16 cellular contexts compared by ENCODE assay signal in genomic region chr10:94286898-94287297, GRCh38.
"Had no signal": no experiment of that assay in that cellular context is flagged by ENCODE, and none has a peak within 500 bp of the region (broad histone marks: within the 10 kb centered on the region; RNA-seq: fewer than 3 reads in every experiment).

No MANE protein-coding gene starts in this region.

- DNase-seq: activated B cell treated with CpG ODN at 0.5 μM for 24 hours; activated CD4-positive, alpha-beta T cell treated with anti-CD3 and anti-CD28 coated beads, Interleukin-2, amount 10 ng/mL, durations not matched to agents 7 days and 5 days; activated naive CD4-positive, alpha-beta T cell treated with anti-CD3 and anti-CD28 coated beads, Interleukin-2, amount 10 ng/mL, durations not matched to agents 7 days and 5 days; activated T-cell treated with anti-CD3 and anti-CD28 coated beads for 4 hours; adrenal gland; cerebellar nuclear complex; dorsolateral prefrontal cortex; foreskin keratinocyte; head of caudate nucleus; mammary epithelial cell; mucosa of descending colon; nucleus accumbens; stimulated activated CD4-positive, alpha-beta T cell treated with anti-CD3 and anti-CD28 coated beads, Interleukin-4, amount 100 ng/mL, for 24 hours; stimulated activated naive CD8-positive, alpha-beta T cell treated with anti-CD3 and anti-CD28 coated beads, Interleukin-15, amount 100 ng/mL, for 72 hours had no signal

- H3K27ac ChIP-seq: adrenal gland, dorsolateral prefrontal cortex, foreskin keratinocyte, prostate gland, thoracic aorta had no signal
